ENCODE assay signal across 12 cellular contexts in genomic region chr14:71398450-71398849, GRCh38.
A peak's percentile ranks its signal among the peaks of the same experiment; 100 is the strongest.
DNase-seq lines count a peak whose midpoint lies in the region; ATAC-seq and TF ChIP-seq lines count a peak whose summit lies in the region.
"Had no signal": no experiment of that assay in that cellular context is flagged by ENCODE, and none has a peak within 500 bp of the region (broad histone marks: within the 10 kb centered on the region; RNA-seq: fewer than 3 reads in every experiment).

No MANE protein-coding gene starts in this region.

- H3K4me1 Mint-ChIP-seq in activated T-cell treated with anti-CD3 and anti-CD28 coated beads, Interleukin-2, amount 50 U/mL, for 72 hours (ENCODE audit: low read depth), result peaks cover 57% of the 10 kb centered on the region
- H3K4me1 Mint-ChIP-seq in activated CD8-positive, alpha-beta T cell treated with anti-CD3 and anti-CD28 coated beads for 36 hours (ENCODE audit: low read depth), result peaks cover 50% of the 10 kb centered on the region

- H3K36me3 Mint-ChIP-seq in activated T-cell treated with anti-CD3 and anti-CD28 coated beads, Interleukin-2, amount 50 U/mL, for 72 hours (ENCODE audit: insufficient read depth in 2 of 2), result peaks cover 0 to 1% of the 10 kb centered on the region in 2 donors
- H3K36me3 Mint-ChIP-seq in activated CD8-positive, alpha-beta T cell treated with anti-CD3 and anti-CD28 coated beads for 36 hours (ENCODE audit: low read depth), result peaks cover 3% of the 10 kb centered on the region

- H3K27ac Mint-ChIP-seq in activated T-cell treated with anti-CD3 and anti-CD28 coated beads, Interleukin-2, amount 50 U/mL, for 72 hours, result peak overlapping the region; percentile 54
- peak overlapping the region; percentile 72 for H3K27ac Mint-ChIP-seq in activated CD8-positive, alpha-beta T cell treated with anti-CD3 and anti-CD28 coated beads for 36 hours

- no peaks in the 10 kb centered on the region for H3K27me3 ChIP-seq in tibial nerve
- H3K27me3 ChIP-seq: dorsolateral prefrontal cortex, right lobe of liver had no signal

- H3K9me3 Mint-ChIP-seq in activated T-cell treated with anti-CD3 and anti-CD28 coated beads, Interleukin-2, amount 50 U/mL, for 72 hours, result peaks cover 0 to 1% of the 10 kb centered on the region in 2 donors
- H3K9me3 Mint-ChIP-seq in activated CD8-positive, alpha-beta T cell treated with anti-CD3 and anti-CD28 coated beads for 36 hours, result no peaks in the 10 kb centered on the region

- H3K36me3 ChIP-seq in tibial nerve, result no peaks in the 10 kb centered on the region
- H3K36me3 ChIP-seq: right lobe of liver had no signal

- intact Hi-C loops in activated CD8-positive, alpha-beta T cell treated with anti-CD3 and anti-CD28 coated beads for 36 hours (cut with micrococcal nuclease), result no loop called here

- no peaks in the 10 kb centered on the region for H3K9me3 ChIP-seq in tibial nerve
- H3K9me3 ChIP-seq: right lobe of liver had no signal

- TF ChIP-seq CTCF in activated CD8-positive, alpha-beta T cell treated with anti-CD3 and anti-CD28 coated beads for 36 hours (IDR thresholded peaks at IDR 0.05), result no peak
- no peak for TF ChIP-seq CTCF in tibial nerve (IDR thresholded peaks at IDR 0.05)

- H3K27ac ChIP-seq in tibial nerve, result peak overlapping the region in 3 of 4 donors; percentile 8 to 68 (median 66)

- H3K4me3 ChIP-seq in tibial nerve, result no peak overlapping the region
- H3K4me3 ChIP-seq: dorsolateral prefrontal cortex, right lobe of liver had no signal

- no peak for TF ChIP-seq POLR2A in tibial nerve (IDR thresholded peaks at IDR 0.05)

- 95 to 98% methylated on average over 3 of the region's 3 CpGs for WGBS in tibial nerve, 2 donors

- peak; percentile 18 to 48 for ATAC-seq in activated T-cell treated with anti-CD3 and anti-CD28 coated beads, Interleukin-2, amount 50 U/mL, for 72 hours (replicated peaks in 1 of 2)
- peak; percentile 6 for ATAC-seq in HG03039 (IDR thresholded peaks at IDR 0.05; ENCODE audit: unreplicated experiment)
- peak; percentile 5 for ATAC-seq in activated CD8-positive, alpha-beta T cell treated with anti-CD3 and anti-CD28 coated beads for 36 hours
- no peak for ATAC-seq in HG02610 (IDR thresholded peaks at IDR 0.05; ENCODE audit: unreplicated experiment)
- no peak for ATAC-seq in HG03045 (IDR thresholded peaks at IDR 0.05; ENCODE audit: unreplicated experiment)

- CTCF ChIA-PET in activated CD8-positive, alpha-beta T cell treated with anti-CD3 and anti-CD28 coated beads for 36 hours (lab: Charles Lee), result interaction anchor here (0.7 kb wide), 1 partner anchor 33 kb away, joined by 3 read pairs; no protein-coding TSS in a partner anchor

- no peaks in the 10 kb centered on the region for H3K27me3 Mint-ChIP-seq in activated T-cell treated with anti-CD3 and anti-CD28 coated beads, Interleukin-2, amount 50 U/mL, for 72 hours (ENCODE audit: low read depth)
- H3K27me3 Mint-ChIP-seq in activated CD8-positive, alpha-beta T cell treated with anti-CD3 and anti-CD28 coated beads for 36 hours, result no peaks in the 10 kb centered on the region

- H3K4me3 Mint-ChIP-seq in activated T-cell treated with anti-CD3 and anti-CD28 coated beads, Interleukin-2, amount 50 U/mL, for 72 hours, result peak overlapping the region in 1 of 2 donors; percentile 59
- H3K4me3 Mint-ChIP-seq in activated CD8-positive, alpha-beta T cell treated with anti-CD3 and anti-CD28 coated beads for 36 hours, result no peak overlapping the region

- POLR2A ChIA-PET in activated CD8-positive, alpha-beta T cell treated with anti-CD3 and anti-CD28 coated beads for 36 hours (lab: Charles Lee), result interaction anchor here (0.6 to 1.1 kb wide), 3 partner anchors 26 to 100 kb away, joined by 3 to 5 read pairs (median 3); no protein-coding TSS in a partner anchor

- peaks cover 0 to 49% (median 15%) of the 10 kb centered on the region in 4 donors for H3K4me1 ChIP-seq in tibial nerve

- no peak for DNase-seq in activated T-cell treated with anti-CD3 and anti-CD28 coated beads, Interleukin-2, amount 50 U/mL, for 72 hours
- no peak for DNase-seq in activated T-cell treated with anti-CD3 and anti-CD28 coated beads, Interleukin-2, amount 50 U/mL, for 48 hours
- DNase-seq in activated CD8-positive, alpha-beta T cell treated with anti-CD3 and anti-CD28 coated beads for 36 hours, result no peak
- DNase-seq in tibial nerve (ENCODE audit: low spot score in 2 of 2), result no peak
- DNase-seq in NCI-H1436 treated with DMSO at 0.1 percent for 48 hours (lab: John Stamatoyannopoulos, UW), result no peak
- DNase-seq: activated gamma-delta T cell treated with Interleukin-2 at 50 U/mL for 16 hours, dorsolateral prefrontal cortex, NCI-H187, right lobe of liver had no signal

- TF ChIP-seq EP300 in tibial nerve (IDR thresholded peaks at IDR 0.05), result no peak

Comparison
In these comparisons a context has a peak if more than half of its experiments do, and no peak if none do; other contexts are left out.
1. ATAC-seq: peak in activated T-cell treated with anti-CD3 and anti-CD28 coated beads, Interleukin-2, amount 50 U/mL, for 72 hours (2 of 2), HG03039 (single experiment) and activated CD8-positive, alpha-beta T cell treated with anti-CD3 and anti-CD28 coated beads for 36 hours (single experiment); none in HG02610 (single experiment) and HG03045 (single experiment).